ENCODE assay signal across 30 cellular contexts in the genomic region with DNA sequence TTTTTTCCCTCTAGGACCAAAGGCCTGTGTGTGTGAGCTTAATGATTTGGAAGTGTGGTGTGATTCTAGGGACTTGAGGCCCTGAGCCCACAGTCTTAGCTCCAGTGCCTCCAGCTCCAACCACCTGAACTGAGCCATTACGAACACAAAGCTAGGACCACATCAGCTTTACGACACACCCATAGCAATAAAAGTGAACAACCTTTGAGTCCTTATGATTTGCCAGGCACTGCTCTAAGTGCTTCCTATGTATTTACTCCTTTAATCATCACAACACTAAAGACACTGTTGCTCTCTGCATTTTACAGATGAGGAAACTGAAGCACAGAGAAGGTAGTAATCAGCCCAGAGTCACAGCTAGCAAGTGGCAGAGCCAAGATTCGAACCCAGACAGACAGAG.
"Had no signal": no experiment of that assay in that cellular context is flagged by ENCODE, and none has a peak within 500 bp of the region (broad histone marks: within the 10 kb centered on the region; RNA-seq: fewer than 3 reads in every experiment).

No MANE protein-coding gene starts in this region.

- DNase-seq: activated CD4-positive, alpha-beta memory T cell treated with anti-CD3 and anti-CD28 coated beads for 36 hours; activated CD4-positive, alpha-beta T cell treated with anti-CD3 and anti-CD28 coated beads for 36 hours; activated CD4-positive, alpha-beta T cell treated with anti-CD3 and anti-CD28 coated beads, Interleukin-2, amount 10 ng/mL, durations not matched to agents 24 days and 14 days; activated CD4-positive, CD25-positive, alpha-beta regulatory T cell; activated CD4-positive, CD25-positive, alpha-beta regulatory T cell treated with anti-CD3 and anti-CD28 coated beads, Interleukin-2, amount 50 U/mL, for 72 hours; activated CD8-positive, alpha-beta memory T cell treated with anti-CD3 and anti-CD28 coated beads, Interleukin-2, amount 10 ng/mL, durations not matched to agents 7 days and 5 days; activated CD8-positive, alpha-beta memory T cell treated with anti-CD3 and anti-CD28 coated beads, Interleukin-2, amount 50 U/mL, for 4 hours; activated CD8-positive, alpha-beta T cell treated with anti-CD3 and anti-CD28 coated beads, Interleukin-2, amount 10 ng/mL, durations not matched to agents 7 days and 5 days; activated effector memory CD4-positive, alpha-beta T cell treated with anti-CD3 and anti-CD28 coated beads, Interleukin-2, amount 50 U/mL, for 16 hours; activated naive CD4-positive, alpha-beta T cell treated with anti-CD3 and anti-CD28 coated beads, Interleukin-2, amount 10 ng/mL, durations not matched to agents 7 days and 5 days; activated T-cell treated with anti-CD3 and anti-CD28 coated beads, Interleukin-2, amount 50 U/mL, for 1 hour; activated T-cell treated with anti-CD3 and anti-CD28 coated beads, Interleukin-2, amount 50 U/mL, for 48 hours; amniotic stem cell; anterior cingulate cortex; brain microvascular endothelial cell; caudate nucleus; cortex of kidney; dermis blood vessel endothelial cell; effector CD4-positive, alpha-beta T cell; effector memory CD8-positive, alpha-beta T cell; erythroblast; foreskin keratinocyte; gastrocnemius medialis; glutamatergic neuron; heart left ventricle; T-helper 1 cell; T-helper 17 cell; T1000 had no signal

- H3K9me3 ChIP-seq: esophagus muscularis mucosa, gastrocnemius medialis, heart left ventricle had no signal

- H3K4me3 ChIP-seq: esophagus muscularis mucosa, gastrocnemius medialis, heart left ventricle had no signal

- H3K27ac ChIP-seq: brain microvascular endothelial cell, esophagus muscularis mucosa, foreskin keratinocyte, heart left ventricle had no signal

- H3K27me3 ChIP-seq: esophagus muscularis mucosa, foreskin keratinocyte, gastrocnemius medialis, heart left ventricle had no signal

- ATAC-seq: activated CD4-positive, alpha-beta T cell treated with anti-CD3 and anti-CD28 coated beads for 36 hours; activated CD8-positive, alpha-beta memory T cell treated with anti-CD3 and anti-CD28 coated beads, Interleukin-2, amount 10 ng/mL, durations not matched to agents 7 days and 5 days; activated CD8-positive, alpha-beta T cell treated with anti-CD3 and anti-CD28 coated beads, Interleukin-2, amount 10 ng/mL, durations not matched to agents 7 days and 5 days; activated naive CD4-positive, alpha-beta T cell treated with anti-CD3 and anti-CD28 coated beads, Interleukin-2, amount 50 U/mL, for 72 hours; effector memory CD8-positive, alpha-beta T cell; foreskin keratinocyte; gastrocnemius medialis; heart left ventricle; T-helper 17 cell had no signal

- H3K36me3 ChIP-seq: brain microvascular endothelial cell, esophagus muscularis mucosa, gastrocnemius medialis, heart left ventricle had no signal
